37 cellular contexts compared by ENCODE assay signal in the genomic region with DNA sequence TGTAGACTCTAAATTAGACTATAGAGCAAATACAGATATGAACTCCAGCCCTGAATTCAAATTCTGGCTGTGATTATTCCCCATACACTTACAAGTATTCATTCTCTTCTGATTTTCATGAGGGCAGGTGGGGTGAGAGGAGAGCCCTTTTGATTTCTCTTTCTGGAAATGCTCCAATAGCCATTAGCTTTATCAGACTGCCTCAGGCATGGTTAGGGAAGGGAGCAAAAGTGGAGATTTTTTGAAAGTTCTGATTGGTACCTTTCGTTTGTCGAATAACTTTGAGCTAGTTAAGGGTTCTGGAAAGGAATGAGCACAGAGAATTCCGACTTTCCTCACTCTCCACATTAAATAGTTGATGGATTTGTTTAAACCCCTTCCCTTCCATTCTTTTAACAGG. TPM values are rescaled to one million over a fixed set of nuclear protein-coding genes. Genes with fewer than 3 reads are reported as not detected.
"Had no signal": no experiment of that assay in that cellular context is flagged by ENCODE, and none has a peak within 500 bp of the region (broad histone marks: within the 10 kb centered on the region; RNA-seq: fewer than 3 reads in every experiment).

No MANE protein-coding gene starts in this region.

- H3K9me3 ChIP-seq: body of pancreas, colonic mucosa, pancreas, prostate gland, sigmoid colon, stomach, thyroid gland, upper lobe of right lung had no signal

- ATAC-seq: activated CD8-positive, alpha-beta memory T cell treated with anti-CD3 and anti-CD28 coated beads, Interleukin-2, amount 10 ng/mL, durations not matched to agents 7 days and 5 days; activated CD8-positive, alpha-beta T cell treated with anti-CD3 and anti-CD28 coated beads, Interleukin-2, amount 10 ng/mL, durations not matched to agents 7 days and 5 days; body of pancreas; left ventricle myocardium superior; stimulated activated memory B cell treated with anti-CD40 and anti-IgM and Interleukin-4, amounts not matched to agents 10 μg/mL and 1 μg/mL and 100 μg/mL, for 72 hours; T-helper 17 cell; upper lobe of right lung; WTC11 had no signal

- H3K36me3 Mint-ChIP-seq: activated CD8-positive, alpha-beta memory T cell treated with anti-CD3 and anti-CD28 coated beads, Interleukin-2, amount 10 ng/mL, durations not matched to agents 7 days and 5 days; activated naive CD4-positive, alpha-beta T cell treated with anti-CD3 and anti-CD28 coated beads, Interleukin-2, amount 50 U/mL, for 24 hours; stimulated activated memory B cell treated with anti-CD40 and anti-IgM and Interleukin-4, amounts not matched to agents 10 μg/mL and 1 μg/mL and 100 μg/mL, for 72 hours; WTC11 had no signal

- H3K9me3 Mint-ChIP-seq: activated naive CD4-positive, alpha-beta T cell treated with anti-CD3 and anti-CD28 coated beads, Interleukin-2, amount 50 U/mL, for 24 hours; activated T-helper 2 cell treated with anti-CD3 and anti-CD28 coated beads, Interferon-gamma antibody, Interleukin-2, Interleukin-4, amounts not matched to agents 10 μg/mL and 5 μg/mL and 100 μg/mL, durations not matched to agents 14 hours and 24 hours and 36 hours; neural crest cell; stimulated activated memory B cell treated with anti-CD40 and anti-IgM and Interleukin-4, amounts not matched to agents 10 μg/mL and 1 μg/mL and 100 μg/mL, for 72 hours; WTC11 had no signal

- H3K4me3 ChIP-seq: body of pancreas, cardiac muscle cell, colonic mucosa, pancreas, prostate gland, sigmoid colon, smooth muscle cell, stomach, thyroid gland, upper lobe of right lung had no signal

- DNase-seq: activated CD4-positive, alpha-beta T cell treated with anti-CD3 and anti-CD28 coated beads for 1 hour; activated CD4-positive, alpha-beta T cell treated with anti-CD3 and anti-CD28 coated beads, Interleukin-2, amount 50 U/mL, for 1 hour; activated CD8-positive, alpha-beta memory T cell treated with anti-CD3 and anti-CD28 coated beads, Interleukin-2, amount 10 ng/mL, durations not matched to agents 7 days and 5 days; activated CD8-positive, alpha-beta T cell treated with anti-CD3 and anti-CD28 coated beads, Interleukin-2, amount 10 ng/mL, durations not matched to agents 7 days and 5 days; activated T-cell treated with anti-CD3 and anti-CD28 coated beads, Interleukin-2, amount 50 U/mL, for 48 hours; aorta; body of pancreas; cerebellar nuclear complex; colonic mucosa; effector CD8-positive, alpha-beta T cell; head of caudate nucleus; hippocampal formation; left cardiac atrium; left ventricle myocardium superior; nucleus accumbens; pancreas; sigmoid colon; stimulated activated CD4-positive, alpha-beta T cell treated with anti-CD3 and anti-CD28 coated beads, Interleukin-1b, Interleukin-23, amount 100 ng/mL, for 48 hours; stimulated activated CD4-positive, alpha-beta T cell treated with anti-CD3 and anti-CD28 coated beads, Interleukin-4, amount 100 ng/mL, for 4 hours; stimulated activated CD8-positive, alpha-beta memory T cell treated with anti-CD3 and anti-CD28 coated beads, Interleukin-4, amount 100 ng/mL, for 48 hours; stomach; T-helper 17 cell; T1000; thyroid gland; upper lobe of right lung had no signal

- H3K27ac Mint-ChIP-seq: activated CD8-positive, alpha-beta memory T cell treated with anti-CD3 and anti-CD28 coated beads, Interleukin-2, amount 10 ng/mL, durations not matched to agents 7 days and 5 days; activated CD8-positive, alpha-beta T cell treated with anti-CD3 and anti-CD28 coated beads, Interleukin-2, amount 10 ng/mL, durations not matched to agents 7 days and 5 days; activated naive CD4-positive, alpha-beta T cell treated with anti-CD3 and anti-CD28 coated beads, Interleukin-2, amount 50 U/mL, for 24 hours; activated T-helper 2 cell treated with anti-CD3 and anti-CD28 coated beads, Interferon-gamma antibody, Interleukin-2, Interleukin-4, amounts not matched to agents 10 μg/mL and 5 μg/mL and 100 μg/mL, durations not matched to agents 14 hours and 24 hours and 36 hours; stimulated activated memory B cell treated with anti-CD40 and anti-IgM and Interleukin-4, amounts not matched to agents 10 μg/mL and 1 μg/mL and 100 μg/mL, for 72 hours; T-helper 17 cell; WTC11 had no signal

- H3K4me3 Mint-ChIP-seq: activated CD8-positive, alpha-beta memory T cell treated with anti-CD3 and anti-CD28 coated beads, Interleukin-2, amount 10 ng/mL, durations not matched to agents 7 days and 5 days; activated CD8-positive, alpha-beta T cell treated with anti-CD3 and anti-CD28 coated beads, Interleukin-2, amount 10 ng/mL, durations not matched to agents 7 days and 5 days; activated naive CD4-positive, alpha-beta T cell treated with anti-CD3 and anti-CD28 coated beads, Interleukin-2, amount 50 U/mL, for 24 hours; stimulated activated memory B cell treated with anti-CD40 and anti-IgM and Interleukin-4, amounts not matched to agents 10 μg/mL and 1 μg/mL and 100 μg/mL, for 72 hours; T-helper 17 cell; WTC11 had no signal

- H3K4me2 ChIP-seq: smooth muscle cell had no signal

- H3K27ac ChIP-seq: body of pancreas, cardiac muscle cell, colonic mucosa, pancreas, prostate gland, thyroid gland, upper lobe of right lung had no signal

- H3K36me3 ChIP-seq: cardiac muscle cell, colonic mucosa, pancreas, prostate gland, sigmoid colon, stomach, thyroid gland, upper lobe of right lung had no signal

- H3K4me1 ChIP-seq: body of pancreas, colonic mucosa, pancreas, prostate gland, sigmoid colon, upper lobe of right lung had no signal

RNA-seq across cellular contexts. Expression of a gene that starts 7.8 kb away (rescaled TPM):
- total RNA-seq: activated CD8-positive, alpha-beta memory T cell treated with anti-CD3 and anti-CD28 coated beads, Interleukin-2, amount 10 ng/mL, durations not matched to agents 7 days and 5 days; activated CD8-positive, alpha-beta T cell treated with anti-CD3 and anti-CD28 coated beads, Interleukin-2, amount 10 ng/mL, durations not matched to agents 7 days and 5 days; activated T-helper 2 cell treated with anti-CD3 and anti-CD28 coated beads, Interferon-gamma antibody, Interleukin-2, Interleukin-4, amounts not matched to agents 10 μg/mL and 5 μg/mL and 100 μg/mL, durations not matched to agents 14 hours and 24 hours and 36 hours; body of pancreas; cardiac muscle cell; colonic mucosa; dermis microvascular lymphatic vessel endothelial cell; left cardiac atrium; left ventricle myocardium superior; lung microvascular endothelial cell; mucosa of gallbladder; pancreas; stomach; T-helper 17 cell; upper lobe of right lung; WTC11 had no signal
- polyA plus RNA-seq: aorta, cardiac muscle cell, pancreas had no signal

RNA-seq across cellular contexts. Expression of a gene that starts 12.4 kb away (rescaled TPM):
- total RNA-seq: activated CD8-positive, alpha-beta memory T cell treated with anti-CD3 and anti-CD28 coated beads, Interleukin-2, amount 10 ng/mL, durations not matched to agents 7 days and 5 days; activated CD8-positive, alpha-beta T cell treated with anti-CD3 and anti-CD28 coated beads, Interleukin-2, amount 10 ng/mL, durations not matched to agents 7 days and 5 days; activated T-helper 2 cell treated with anti-CD3 and anti-CD28 coated beads, Interferon-gamma antibody, Interleukin-2, Interleukin-4, amounts not matched to agents 10 μg/mL and 5 μg/mL and 100 μg/mL, durations not matched to agents 14 hours and 24 hours and 36 hours; body of pancreas; cardiac muscle cell; dermis microvascular lymphatic vessel endothelial cell; lung microvascular endothelial cell; sigmoid colon; T-helper 17 cell; thyroid gland; WTC11 had no signal
- polyA plus RNA-seq: cardiac muscle cell, sigmoid colon had no signal

RNA-seq across cellular contexts. Expression of a gene that starts 13.0 kb away (rescaled TPM):
- total RNA-seq: body of pancreas, cardiac muscle cell, colonic mucosa, dermis microvascular lymphatic vessel endothelial cell, left ventricle myocardium superior, lung microvascular endothelial cell, T-helper 17 cell had no signal
- polyA plus RNA-seq: cardiac muscle cell had no signal

RNA-seq across cellular contexts. Expression of a gene that starts 31.9 kb away (rescaled TPM):
- total RNA-seq: activated CD8-positive, alpha-beta memory T cell treated with anti-CD3 and anti-CD28 coated beads, Interleukin-2, amount 10 ng/mL, durations not matched to agents 7 days and 5 days; activated CD8-positive, alpha-beta T cell treated with anti-CD3 and anti-CD28 coated beads, Interleukin-2, amount 10 ng/mL, durations not matched to agents 7 days and 5 days; activated T-helper 2 cell treated with anti-CD3 and anti-CD28 coated beads, Interferon-gamma antibody, Interleukin-2, Interleukin-4, amounts not matched to agents 10 μg/mL and 5 μg/mL and 100 μg/mL, durations not matched to agents 14 hours and 24 hours and 36 hours; body of pancreas; colonic mucosa; dermis microvascular lymphatic vessel endothelial cell; fibroblast of lung; left cardiac atrium; left ventricle myocardium superior; lung microvascular endothelial cell; mucosa of gallbladder; pancreas; sigmoid colon; stomach; T-helper 17 cell; thyroid gland; WTC11 had no signal
- polyA plus RNA-seq: cardiac muscle cell, pancreas had no signal

RNA-seq across cellular contexts. Expression of a gene that starts 40.7 kb away (rescaled TPM):
- total RNA-seq: activated CD8-positive, alpha-beta memory T cell treated with anti-CD3 and anti-CD28 coated beads, Interleukin-2, amount 10 ng/mL, durations not matched to agents 7 days and 5 days; activated CD8-positive, alpha-beta T cell treated with anti-CD3 and anti-CD28 coated beads, Interleukin-2, amount 10 ng/mL, durations not matched to agents 7 days and 5 days; activated T-helper 2 cell treated with anti-CD3 and anti-CD28 coated beads, Interferon-gamma antibody, Interleukin-2, Interleukin-4, amounts not matched to agents 10 μg/mL and 5 μg/mL and 100 μg/mL, durations not matched to agents 14 hours and 24 hours and 36 hours; body of pancreas; cardiac muscle cell; colonic mucosa; fibroblast of lung; left cardiac atrium; left ventricle myocardium superior; lung microvascular endothelial cell; mucosa of gallbladder; sigmoid colon; stomach; T-helper 17 cell; WTC11 had no signal
- polyA plus RNA-seq: cardiac muscle cell had no signal
